Comparison of ENCODE assay signal across 8 cellular contexts in genomic region chr1:156814571-156815260, GRCh38. TPM values are rescaled to one million over a fixed set of nuclear protein-coding genes. Genes with fewer than 3 reads are reported as not detected.
DNase-seq lines count a peak whose midpoint lies in the region; ATAC-seq and TF ChIP-seq lines count a peak whose summit lies in the region.

No MANE protein-coding gene starts in this region.

- H3K27ac ChIP-seq in MM.1S (ENCODE audit: low read length) (no peak overlapping the region), iPS-18a (ENCODE audit: low read length) (no peak overlapping the region)

- no peak overlapping the region for H3K9ac ChIP-seq in MM.1S (ENCODE audit: low read length)
- H3K9ac ChIP-seq in iPS-18a (ENCODE audit: low read length), result no peak overlapping the region

- H3K4me3 Mint-ChIP-seq in activated T-cell treated with anti-CD3 and anti-CD28 coated beads, Interleukin-2, amount 50 U/mL, for 72 hours, result peak overlapping the region; percentile 92 to 93

- H3K9me2 ChIP-seq in MM.1S (replicated peaks; ENCODE audit: insufficient read depth, low read length), result no peaks in the 10 kb centered on the region

- H3K27me3 Mint-ChIP-seq in activated T-cell treated with anti-CD3 and anti-CD28 coated beads, Interleukin-2, amount 50 U/mL, for 72 hours (ENCODE audit: low read depth), result no peaks in the 10 kb centered on the region

- H3K4me2 ChIP-seq in MM.1S (ENCODE audit: low read depth, low read length), result no peak overlapping the region; the same call in 1 of the 2 replicates

- H3K36me3 Mint-ChIP-seq in activated T-cell treated with anti-CD3 and anti-CD28 coated beads, Interleukin-2, amount 50 U/mL, for 72 hours (ENCODE audit: insufficient read depth in 2 of 2), result peaks cover 44% of the 10 kb centered on the region in 2 donors

- H3K4me1 ChIP-seq in MM.1S (ENCODE audit: low read length) (peaks cover 22% of the 10 kb centered on the region), iPS-18a (ENCODE audit: control insufficient read depth, low read depth, low read length) (peaks cover 4% of the 10 kb centered on the region)

- no peaks in the 10 kb centered on the region for H3K79me2 ChIP-seq in MM.1S (ENCODE audit: low read length)

- no peaks in the 10 kb centered on the region for H4K20me1 ChIP-seq in MM.1S (ENCODE audit: insufficient read depth, low read length)

- no peaks in the 10 kb centered on the region for H3K9me3 ChIP-seq in MM.1S (replicated peaks; ENCODE audit: insufficient read depth, low read length)
- H3K9me3 ChIP-seq in iPS-18a (ENCODE audit: control insufficient read depth, low read depth, low read length), result no peaks in the 10 kb centered on the region

- H3F3A ChIP-seq in MM.1S (ENCODE audit: insufficient read depth, low read length), result no peaks in the 10 kb centered on the region

- DNase-seq in MM.1S (no peak), glomerular visceral epithelial cell (ENCODE audit: extremely low spot score) (no peak), NCI-H82 (lab: John Stamatoyannopoulos, UW) (no peak)
- DNase-seq in activated T-cell treated with anti-CD3 and anti-CD28 coated beads, Interleukin-2, amount 50 U/mL, for 72 hours, result peak; percentile 57 to 66
- peak; percentile 70 for DNase-seq in stimulated activated CD8-positive, alpha-beta memory T cell treated with anti-CD3 and anti-CD28 coated beads, Interleukin-4, amount 100 ng/mL, for 48 hours

- peak overlapping the region; percentile 97 for H3K27ac Mint-ChIP-seq in activated T-cell treated with anti-CD3 and anti-CD28 coated beads, Interleukin-2, amount 50 U/mL, for 72 hours

- H3K36me3 ChIP-seq in MM.1S (replicated peaks; ENCODE audit: insufficient read depth, low read length) (no peaks in the 10 kb centered on the region), iPS-18a (ENCODE audit: control insufficient read depth, low read depth, low read length) (no peaks in the 10 kb centered on the region)

- H3K27me3 ChIP-seq in MM.1S (replicated peaks; ENCODE audit: insufficient read depth, low read length) (no peaks in the 10 kb centered on the region), iPS-18a (ENCODE audit: control insufficient read depth, insufficient read depth, low read length) (peaks cover 38% of the 10 kb centered on the region)

- H3K4me1 Mint-ChIP-seq in activated T-cell treated with anti-CD3 and anti-CD28 coated beads, Interleukin-2, amount 50 U/mL, for 72 hours (ENCODE audit: low read depth), result peaks cover 76% of the 10 kb centered on the region

- H2AFZ ChIP-seq in MM.1S (ENCODE audit: low read length), result peak overlapping the region; percentile 84; the same call in 1 of the 2 replicates

- peak in 1 of 2 donors; percentile 26 for ATAC-seq in activated T-cell treated with anti-CD3 and anti-CD28 coated beads, Interleukin-2, amount 50 U/mL, for 72 hours (replicated peaks in 1 of 2)
- ATAC-seq in HG02938 (IDR thresholded peaks at IDR 0.05; ENCODE audit: unreplicated experiment) (no peak), HG03378 (IDR thresholded peaks at IDR 0.05; ENCODE audit: unreplicated experiment) (no peak)

- H3K4me3 ChIP-seq in MM.1S (ENCODE audit: low read length) (no peak overlapping the region), iPS-18a (ENCODE audit: low read length) (peak overlapping the region; percentile 54)

- no peaks in the 10 kb centered on the region for H3K9me3 Mint-ChIP-seq in activated T-cell treated with anti-CD3 and anti-CD28 coated beads, Interleukin-2, amount 50 U/mL, for 72 hours

- TF ChIP-seq CTCF in MM.1S (IDR thresholded peaks at IDR 0.05; ENCODE audit: low read length), result no peak

RNA-seq across cellular contexts. Expression of gene SH2D2A, which starts 1.9 kb away (rescaled TPM):
- 100 to 1,000 TPM; 221 to 246 TPM for total RNA-seq in activated T-cell treated with anti-CD3 and anti-CD28 coated beads, Interleukin-2, amount 50 U/mL, for 72 hours

RNA-seq across cellular contexts. Expression of gene INSRR, which starts 44.2 kb away (rescaled TPM):
- under 1 TPM; 0.17 to 0.30 TPM for total RNA-seq in activated T-cell treated with anti-CD3 and anti-CD28 coated beads, Interleukin-2, amount 50 U/mL, for 72 hours

RNA-seq across cellular contexts. Expression of gene NTRK1, which starts 45.9 kb away (rescaled TPM):
- 10 to 100 TPM; 16.8 to 21.4 TPM for total RNA-seq in activated T-cell treated with anti-CD3 and anti-CD28 coated beads, Interleukin-2, amount 50 U/mL, for 72 hours

RNA-seq across cellular contexts. Expression of gene PRCC, which starts 47.4 kb away (rescaled TPM):
- 10 to 100 TPM; 67.7 to 84.4 TPM for total RNA-seq in activated T-cell treated with anti-CD3 and anti-CD28 coated beads, Interleukin-2, amount 50 U/mL, for 72 hours

Comparison
In these comparisons a context has a peak if more than half of its experiments do, and no peak if none do; other contexts are left out.
1. DNase-seq: peak in activated T-cell treated with anti-CD3 and anti-CD28 coated beads, Interleukin-2, amount 50 U/mL, for 72 hours (2 of 2) and stimulated activated CD8-positive, alpha-beta memory T cell treated with anti-CD3 and anti-CD28 coated beads, Interleukin-4, amount 100 ng/mL, for 48 hours (single experiment); none in MM.1S (single experiment), glomerular visceral epithelial cell (single experiment) and NCI-H82 (single experiment).